Comparison of ENCODE assay signal across 9 cellular contexts in the genomic region with DNA sequence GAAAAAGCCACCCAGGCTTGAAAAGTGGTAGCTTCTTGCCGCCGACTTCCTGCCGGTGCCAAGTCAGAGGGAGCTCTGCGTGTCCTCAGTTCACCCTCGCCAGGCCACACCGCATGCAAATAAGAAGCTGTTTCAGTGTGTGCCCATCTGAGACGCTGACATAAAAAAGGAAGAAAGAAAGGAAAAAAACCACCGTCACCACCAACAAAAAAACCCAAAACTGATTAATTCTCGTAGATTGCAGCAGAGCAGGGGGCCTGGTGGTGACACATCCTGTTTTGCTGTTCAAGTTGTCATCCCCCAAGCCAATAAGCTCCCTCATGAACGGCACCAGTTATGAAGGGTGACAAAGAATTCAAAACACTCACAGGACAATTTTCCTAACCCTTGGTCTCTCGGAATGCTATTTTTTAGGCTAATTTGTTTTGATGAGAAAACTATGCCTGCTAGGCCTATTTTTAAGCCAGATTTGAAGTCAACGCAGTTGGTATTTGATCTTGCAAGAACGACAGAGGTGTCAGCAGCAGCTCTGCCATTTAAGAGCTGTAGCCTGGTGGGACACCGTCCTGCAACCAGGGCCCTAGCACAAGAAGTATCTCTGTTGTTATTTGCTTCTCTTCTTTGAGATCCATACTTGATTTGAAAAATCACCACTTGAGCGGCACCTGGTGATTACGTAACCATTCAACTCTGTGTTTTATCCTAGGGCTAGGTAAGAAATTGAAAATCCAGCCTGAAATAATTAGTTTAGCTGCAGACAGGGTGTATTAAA.
DNase-seq lines count a peak whose midpoint lies in the region; ATAC-seq and TF ChIP-seq lines count a peak whose summit lies in the region.
"Had no signal": no experiment of that assay in that cellular context is flagged by ENCODE, and none has a peak within 500 bp of the region (broad histone marks: within the 10 kb centered on the region; RNA-seq: fewer than 3 reads in every experiment).

No MANE protein-coding gene starts in this region.

- intact Hi-C loops in OCI-LY7 (cut with micrococcal nuclease; ENCODE audit: unreplicated experiment): loop anchor here (1.0 to 10.0 kb wide), 5 partner anchors 28 to 693 kb away; partner anchors contain the start of gene PFKFB3

- peak overlapping the region; percentile 81 for H3K4me2 ChIP-seq in OCI-LY7 (ENCODE audit: low read length)

- no peaks in the 10 kb centered on the region for H3K9me2 ChIP-seq in OCI-LY7 (ENCODE audit: insufficient read depth, low read length)

- CTCF ChIA-PET in OCI-LY7 (lab: Charles Lee; ENCODE audit: unreplicated experiment): interaction anchor here (0.5 to 2.2 kb wide), 5 partner anchors 28 to 146 kb away, joined by 3 to 8 read pairs (median 5); partner anchors contain the start of gene PFKFB3

- H3K9me3 ChIP-seq in OCI-LY7 (ENCODE audit: low read length): peaks cover 17% of the 10 kb centered on the region; the same call in 1 of the 2 replicates

- H3K4me3 ChIP-seq in OCI-LY7 (ENCODE audit: low read depth, low read length, poor library complexity, severe bottlenecking): peak overlapping the region; percentile 65
- H3K4me3 ChIP-seq: tibial nerve had no signal

- peaks cover 0 to 4% (median 0%) of the 10 kb centered on the region in 3 donors for H3K36me3 Mint-ChIP-seq in immature natural killer cell

- peaks cover 0 to 4% (median 3%) of the 10 kb centered on the region in 3 donors for H3K27me3 Mint-ChIP-seq in immature natural killer cell (ENCODE audit: low read depth in 3 of 3)

- POLR2A ChIA-PET in OCI-LY7 (lab: Charles Lee): interaction anchor here (0.6 to 6.8 kb wide), 34 partner anchors 8 to 413 kb away, joined by 3 to 83 read pairs (median 5); partner anchors contain the start of gene PFKFB3

- H2AFZ ChIP-seq in OCI-LY7 (ENCODE audit: low read length): peak overlapping the region; percentile 15; the same call in 1 of the 2 replicates

- H3K4me1 ChIP-seq in OCI-LY7 (ENCODE audit: insufficient read depth, low read length, poor library complexity, severe bottlenecking): peaks cover 77% of the 10 kb centered on the region

- H3K36me3 ChIP-seq in OCI-LY7 (ENCODE audit: insufficient read depth, low read length): no peaks in the 10 kb centered on the region; the same call in 1 of the 2 replicates

- H3K27ac ChIP-seq in OCI-LY7 (ENCODE audit: low read depth, low read length, poor library complexity, severe bottlenecking): peak overlapping the region; percentile 97
- H3K27ac ChIP-seq: tibial nerve had no signal

- H4K20me1 ChIP-seq in OCI-LY7 (ENCODE audit: insufficient read depth, low read length): no peaks in the 10 kb centered on the region

- peak overlapping the region; percentile 90 to 92 (median 91) for H3K27ac Mint-ChIP-seq in immature natural killer cell

- H3K4me3 Mint-ChIP-seq in immature natural killer cell: peak overlapping the region; percentile 72 to 85 (median 81)

- peaks cover 37 to 40% of the 10 kb centered on the region in 2 donors for H3K4me1 Mint-ChIP-seq in immature natural killer cell

- peak; percentile 98 for DNase-seq in OCI-LY7 (ENCODE audit: low spot score)
- DNase-seq in activated T-helper 1 cell treated with anti-CD3 and anti-CD28 coated beads, Interleukin-2, amount 50 U/mL, for 16 hours (ENCODE audit: low read depth in 1 of 2, low spot score in 1 of 2): peak; percentile 64 to 73
- DNase-seq in immature natural killer cell: peak; percentile 72 to 81 (median 75)
- DNase-seq in stimulated activated CD4-positive, alpha-beta T cell treated with anti-CD3 and anti-CD28 coated beads, Interleukin-4, amount 100 ng/mL, for 4 hours: peak; percentile 64 to 81
- DNase-seq in NCI-H69 (lab: John Stamatoyannopoulos, UW): no peak
- DNase-seq in NCI-H187 treated with DMSO at 0.1 percent for 48 hours (lab: John Stamatoyannopoulos, UW): no peak

- TF ChIP-seq CTCF in OCI-LY7 (conservative IDR thresholded peaks at IDR 0.05; ENCODE audit: low read length): no peak

- H3K9me3 Mint-ChIP-seq in immature natural killer cell: no peaks in the 10 kb centered on the region

- H3K79me2 ChIP-seq in OCI-LY7 (ENCODE audit: insufficient read depth, low read depth, low read length): no peaks in the 10 kb centered on the region

- ATAC-seq in GM18498 (IDR thresholded peaks at IDR 0.05; ENCODE audit: unreplicated experiment): peak; percentile 97
- ATAC-seq in HG02870 (IDR thresholded peaks at IDR 0.05; ENCODE audit: unreplicated experiment): peak; percentile 74

- BruUV-seq in OCI-LY7 (replicated peaks; lab: Mats Ljungman, UMichigan): TSS peak; percentile 97

Comparison
In these comparisons a context has a peak if more than half of its experiments do, and no peak if none do; other contexts are left out.
1. DNase-seq: peak in OCI-LY7 (single experiment), activated T-helper 1 cell treated with anti-CD3 and anti-CD28 coated beads, Interleukin-2, amount 50 U/mL, for 16 hours (2 of 2), immature natural killer cell (3 of 3) and stimulated activated CD4-positive, alpha-beta T cell treated with anti-CD3 and anti-CD28 coated beads, Interleukin-4, amount 100 ng/mL, for 4 hours (2 of 2); none in NCI-H69 (single experiment) and NCI-H187 treated with DMSO at 0.1 percent for 48 hours (single experiment).